In the genomic region with DNA sequence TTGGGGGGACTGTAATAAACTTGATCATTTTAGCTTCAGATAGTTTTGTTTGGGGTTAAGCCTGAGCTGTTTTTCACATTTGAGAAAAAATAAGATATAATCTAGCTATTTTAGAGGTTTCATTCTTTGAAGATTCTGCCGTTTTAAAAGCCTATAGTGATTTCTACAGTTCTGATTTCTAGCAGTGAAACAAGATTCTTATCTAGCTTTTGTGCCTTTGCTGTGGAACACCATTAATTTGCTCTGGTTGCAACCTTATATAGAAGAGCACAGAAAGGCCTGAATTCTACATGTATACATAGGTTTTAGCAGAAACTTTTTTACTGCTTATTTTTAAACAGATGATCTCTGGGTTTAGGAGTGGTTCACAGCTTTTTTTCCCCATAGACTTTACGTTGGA, we compare ENCODE assay signal across 16 cellular contexts. TPM values are rescaled to one million over a fixed set of nuclear protein-coding genes. Genes with fewer than 3 reads are reported as not detected.
DNase-seq lines count a peak whose midpoint lies in the region; ATAC-seq, FAIRE-seq and TF ChIP-seq lines count a peak whose summit lies in the region.
"Had no signal": no experiment of that assay in that cellular context is flagged by ENCODE, and none has a peak within 500 bp of the region (broad histone marks: within the 10 kb centered on the region; RNA-seq: fewer than 3 reads in every experiment).

No MANE protein-coding gene starts in this region.

- FAIRE-seq in islet of Langerhans (lab: Jason Lieb, UNC): peak; percentile 36

- H3K27me3 ChIP-seq in aorta (ENCODE audit: control insufficient read depth in 1 of 2, insufficient read depth in 2 of 2, low read length in 1 of 2): no peaks in the 10 kb centered on the region
- H3K27me3 ChIP-seq: tibial artery had no signal

- intact Hi-C loops in aorta (cut with DNase I): loop anchor here in 1 of 2 donors (5.0 kb wide), 1 partner anchor 37 kb away; no protein-coding TSS in a partner anchor

- H3K36me3 Mint-ChIP-seq in activated T-cell treated with anti-CD3 and anti-CD28 coated beads, Interleukin-2, amount 50 U/mL, for 4 hours (ENCODE audit: insufficient read depth): peaks cover 6% of the 10 kb centered on the region
- H3K36me3 Mint-ChIP-seq in activated T-helper 17 cell treated with anti-CD3 and anti-CD28 coated beads, Interleukin-2, amount 50 U/mL, for 72 hours (ENCODE audit: low read depth): peaks cover 6% of the 10 kb centered on the region
- H3K36me3 Mint-ChIP-seq in type B pancreatic cell: peaks cover 4% of the 10 kb centered on the region

- no peaks in the 10 kb centered on the region for H3K36me3 ChIP-seq in aorta (ENCODE audit: control insufficient read depth in 1 of 2, insufficient read depth in 2 of 2, low read length in 1 of 2)
- H3K36me3 ChIP-seq: tibial artery, WERI-Rb-1 had no signal

- no peaks in the 10 kb centered on the region for H3K9me3 Mint-ChIP-seq in activated T-cell treated with anti-CD3 and anti-CD28 coated beads, Interleukin-2, amount 50 U/mL, for 4 hours
- H3K9me3 Mint-ChIP-seq in activated T-helper 17 cell treated with anti-CD3 and anti-CD28 coated beads, Interleukin-2, amount 50 U/mL, for 72 hours: no peaks in the 10 kb centered on the region
- H3K9me3 Mint-ChIP-seq in type B pancreatic cell: no peaks in the 10 kb centered on the region
- H3K9me3 Mint-ChIP-seq: activated naive CD8-positive, alpha-beta T cell treated with anti-CD3 and anti-CD28 coated beads, Interleukin-2, amount 10 ng/mL, durations not matched to agents 7 days and 5 days; endodermal cell had no signal

- no peaks in the 10 kb centered on the region for H3K27me3 Mint-ChIP-seq in activated T-cell treated with anti-CD3 and anti-CD28 coated beads, Interleukin-2, amount 50 U/mL, for 4 hours (ENCODE audit: low read depth)
- H3K27me3 Mint-ChIP-seq in activated T-helper 17 cell treated with anti-CD3 and anti-CD28 coated beads, Interleukin-2, amount 50 U/mL, for 72 hours: no peaks in the 10 kb centered on the region
- H3K27me3 Mint-ChIP-seq in type B pancreatic cell: no peaks in the 10 kb centered on the region
- H3K27me3 Mint-ChIP-seq: activated naive CD8-positive, alpha-beta T cell treated with anti-CD3 and anti-CD28 coated beads, Interleukin-2, amount 10 ng/mL, durations not matched to agents 7 days and 5 days had no signal

- H3K27ac ChIP-seq in aorta (ENCODE audit: low read depth in 1 of 2, low read length in 2 of 2): no peak overlapping the region
- H3K27ac ChIP-seq: HL-60, KMS-11, tibial artery, WERI-Rb-1 had no signal

- ATAC-seq in activated T-cell treated with anti-CD3 and anti-CD28 coated beads, Interleukin-2, amount 50 U/mL, for 4 hours: peak; percentile 21 to 44
- no peak for ATAC-seq in activated T-helper 17 cell treated with anti-CD3 and anti-CD28 coated beads, Interleukin-2, amount 50 U/mL, for 72 hours (replicated peaks)
- no peak for ATAC-seq in aorta (ENCODE audit: low FRiP score)

- H3K4me3 Mint-ChIP-seq in activated T-cell treated with anti-CD3 and anti-CD28 coated beads, Interleukin-2, amount 50 U/mL, for 4 hours: no peak overlapping the region
- peak overlapping the region; percentile 9 for H3K4me3 Mint-ChIP-seq in activated T-helper 17 cell treated with anti-CD3 and anti-CD28 coated beads, Interleukin-2, amount 50 U/mL, for 72 hours
- no peak overlapping the region for H3K4me3 Mint-ChIP-seq in type B pancreatic cell
- H3K4me3 Mint-ChIP-seq: activated naive CD8-positive, alpha-beta T cell treated with anti-CD3 and anti-CD28 coated beads, Interleukin-2, amount 10 ng/mL, durations not matched to agents 7 days and 5 days; endodermal cell had no signal

- DNase-seq in activated T-cell treated with anti-CD3 and anti-CD28 coated beads, Interleukin-2, amount 50 U/mL, for 4 hours: no peak
- no peak for DNase-seq in activated T-cell treated with anti-CD3 and anti-CD28 coated beads for 4 hours
- DNase-seq in type B pancreatic cell (ENCODE audit: extremely low spot score, unreplicated experiment): no peak
- DNase-seq in mucosa of gallbladder (ENCODE audit: low spot score): no peak
- no peak for DNase-seq in NCI-H2196 treated with DMSO at 0.1 percent for 48 hours (lab: John Stamatoyannopoulos, UW; ENCODE audit: unreplicated experiment)
- DNase-seq in aorta: no peak
- DNase-seq: ACHN; activated naive CD8-positive, alpha-beta T cell treated with anti-CD3 and anti-CD28 coated beads, Interleukin-2, amount 10 ng/mL, durations not matched to agents 7 days and 5 days; endodermal cell; tibial artery; WERI-Rb-1 had no signal

- no peaks in the 10 kb centered on the region for H3K9me3 ChIP-seq in aorta (ENCODE audit: control insufficient read depth, low read length)
- H3K9me3 ChIP-seq: tibial artery had no signal

- no peak overlapping the region for H3K27ac Mint-ChIP-seq in activated T-helper 17 cell treated with anti-CD3 and anti-CD28 coated beads, Interleukin-2, amount 50 U/mL, for 72 hours
- H3K27ac Mint-ChIP-seq in type B pancreatic cell: peak overlapping the region; percentile 6
- H3K27ac Mint-ChIP-seq: activated naive CD8-positive, alpha-beta T cell treated with anti-CD3 and anti-CD28 coated beads, Interleukin-2, amount 10 ng/mL, durations not matched to agents 7 days and 5 days; endodermal cell had no signal

- no peak for TF ChIP-seq CTCF in type B pancreatic cell (conservative IDR thresholded peaks at IDR 0.05)

- no peaks in the 10 kb centered on the region for H3K4me1 ChIP-seq in aorta (ENCODE audit: control insufficient read depth in 1 of 2, insufficient read depth in 2 of 2, low read length in 2 of 2)

- WGBS in aorta, 2 donors: 72 to 74% methylated on average over 2 of the region's 2 CpGs

- no peak overlapping the region for H3K4me3 ChIP-seq in aorta (ENCODE audit: low read length in 2 of 2)
- H3K4me3 ChIP-seq: lung, tibial artery had no signal

- H3K4me1 Mint-ChIP-seq in activated T-cell treated with anti-CD3 and anti-CD28 coated beads, Interleukin-2, amount 50 U/mL, for 4 hours (ENCODE audit: low read depth): peaks cover 22% of the 10 kb centered on the region
- peaks cover 11% of the 10 kb centered on the region for H3K4me1 Mint-ChIP-seq in activated T-helper 17 cell treated with anti-CD3 and anti-CD28 coated beads, Interleukin-2, amount 50 U/mL, for 72 hours
- peaks cover 24% of the 10 kb centered on the region for H3K4me1 Mint-ChIP-seq in type B pancreatic cell (ENCODE audit: unreplicated experiment)

RNA-seq across cellular contexts. Expression of gene HTR2B, which starts 0.4 kb away (rescaled TPM):
- total RNA-seq in activated T-cell treated with anti-CD3 and anti-CD28 coated beads, Interleukin-2, amount 50 U/mL, for 4 hours: under 1 TPM in 2 of 3 donors, not detected in 1; 0.08 to 0.23 TPM
- not detected for total RNA-seq in activated T-helper 17 cell treated with anti-CD3 and anti-CD28 coated beads, Interleukin-2, amount 50 U/mL, for 72 hours
- total RNA-seq in type B pancreatic cell (ENCODE audit: low replicate concordance): not detected in 2 replicates
- 0.14 TPM for total RNA-seq in mucosa of gallbladder
- 1 to 10 TPM; 2.0 to 5.1 TPM for total RNA-seq in aorta
- polyA plus RNA-seq in aorta: 1 to 10 TPM; 2.8 to 6.6 TPM
- total RNA-seq: activated naive CD8-positive, alpha-beta T cell treated with anti-CD3 and anti-CD28 coated beads, Interleukin-2, amount 10 ng/mL, durations not matched to agents 7 days and 5 days; endodermal cell had no signal

Comparison
In these comparisons a context has a peak if more than half of its experiments do, and no peak if none do; other contexts are left out.
1. ATAC-seq: peak in activated T-cell treated with anti-CD3 and anti-CD28 coated beads, Interleukin-2, amount 50 U/mL, for 4 hours (2 of 2); none in activated T-helper 17 cell treated with anti-CD3 and anti-CD28 coated beads, Interleukin-2, amount 50 U/mL, for 72 hours (single experiment) and aorta (single experiment).